ENCODE assay signal across 1 cellular context in the genomic region with DNA sequence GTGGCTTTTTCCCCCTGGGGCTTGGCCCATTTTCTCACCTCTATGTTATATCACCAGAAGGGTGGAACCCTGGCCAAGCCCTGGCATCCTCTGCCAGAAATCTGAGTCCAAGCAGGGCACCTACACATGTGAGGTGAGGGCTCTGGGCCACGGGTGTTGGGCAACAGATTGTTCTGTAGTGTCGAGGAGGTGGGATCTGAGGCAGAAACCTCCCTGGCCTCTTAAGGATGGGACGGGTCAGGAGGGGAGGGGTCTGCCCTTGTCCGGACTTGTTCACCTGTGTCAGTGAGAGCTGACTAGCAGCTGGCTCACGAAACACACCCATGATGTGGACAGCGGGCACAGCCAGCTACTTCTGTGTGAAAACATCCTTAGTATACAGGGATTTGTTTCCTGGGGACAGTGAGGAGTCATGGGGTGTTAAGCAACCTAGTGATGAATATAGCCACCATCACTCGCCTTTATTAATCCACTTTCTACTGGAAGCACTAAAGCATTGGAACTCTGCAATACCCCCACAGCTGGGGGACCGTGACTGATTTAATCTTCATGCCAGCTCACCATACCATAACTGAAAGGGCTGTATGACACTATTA.
A peak's percentile ranks its signal among the peaks of the same experiment; 100 is the strongest.
TF ChIP-seq lines count a peak whose summit lies in the region.

No MANE protein-coding gene starts in this region.

TF ChIP-seq in IMR-90, 13 proteins besides CTCF, POLR2A, EP300 and RAD21:
- TF ChIP-seq CEBPB (IDR thresholded peaks at IDR 0.05; ENCODE audit: low read depth, low read length) (peak; percentile 76), RCOR1 (IDR thresholded peaks at IDR 0.05; ENCODE audit: insufficient replicate concordance, low read length) (no peak)
TF ChIP-seq in IMR-90: peak in this region for 1.
